In the genomic region with DNA sequence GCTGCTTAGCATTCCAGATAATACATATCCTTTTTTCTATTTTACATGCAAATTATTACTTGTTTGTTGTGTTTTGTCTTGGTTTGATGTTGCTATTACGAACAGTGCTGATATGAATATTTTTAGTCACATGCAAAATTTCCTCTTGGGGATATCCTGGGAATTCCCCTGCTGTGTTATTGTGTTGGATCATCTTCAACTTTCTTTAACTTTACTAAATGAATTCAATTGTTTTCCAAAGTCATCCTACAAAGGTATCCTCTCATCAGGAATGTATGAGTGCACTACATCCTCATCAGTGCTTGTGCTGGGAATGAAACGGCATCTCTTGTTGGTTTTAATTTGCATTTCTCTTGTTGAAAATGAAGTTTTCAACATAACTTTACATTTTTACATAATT, we compare ENCODE assay signal across 16 cellular contexts.
DNase-seq lines count a peak whose midpoint lies in the region; ATAC-seq and TF ChIP-seq lines count a peak whose summit lies in the region.
"Had no signal": no experiment of that assay in that cellular context is flagged by ENCODE, and none has a peak within 500 bp of the region (broad histone marks: within the 10 kb centered on the region; RNA-seq: fewer than 3 reads in every experiment).

No MANE protein-coding gene starts in this region.

- H3K4me1 ChIP-seq in esophagus squamous epithelium (no peaks in the 10 kb centered on the region), left ventricle myocardium inferior (no peaks in the 10 kb centered on the region)
- H3K4me1 ChIP-seq: A549 had no signal

- H3K4me3 ChIP-seq in fibroblast of pulmonary artery (replicated peaks; ENCODE audit: low read depth, low read length) = no peak overlapping the region
- no peak overlapping the region for H3K4me3 ChIP-seq in esophagus squamous epithelium
- H3K4me3 ChIP-seq in left ventricle myocardium inferior = no peak overlapping the region
- H3K4me3 ChIP-seq: A549 had no signal

- POLR2A ChIA-PET in WTC11 (lab: Charles Lee) = no interaction called here

- ATAC-seq in WTC11 (no peak), memory B cell (ENCODE audit: low read depth) (peak; percentile 19), HG02884 (IDR thresholded peaks at IDR 0.05; ENCODE audit: unreplicated experiment) (no peak)
- ATAC-seq: A549, HepG2 had no signal

- no peaks in the 10 kb centered on the region for H3K27me3 ChIP-seq in esophagus squamous epithelium
- H3K27me3 ChIP-seq in left ventricle myocardium inferior (ENCODE audit: low read depth) = no peaks in the 10 kb centered on the region

- H3K27ac ChIP-seq in esophagus squamous epithelium (no peak overlapping the region), left ventricle myocardium inferior (replicated peaks) (no peak overlapping the region)
- H3K27ac ChIP-seq: A549 had no signal

- no peak for TF ChIP-seq CTCF in WTC11 (IDR thresholded peaks at IDR 0.05)
- TF ChIP-seq CTCF in fibroblast of pulmonary artery (IDR thresholded peaks at IDR 0.05; ENCODE audit: low read length, missing control alignments) = no peak
- TF ChIP-seq CTCF in esophagus squamous epithelium (IDR thresholded peaks at IDR 0.05) = no peak
- TF ChIP-seq CTCF in left ventricle myocardium inferior (IDR thresholded peaks at IDR 0.05; ENCODE audit: borderline replicate concordance) = no peak

- DNase-seq in WTC11 (ENCODE audit: low spot score) (no peak), dermis blood vessel endothelial cell (peak; percentile 40), fibroblast of pulmonary artery (ENCODE audit: low read depth) (peak; percentile 69), memory B cell (ENCODE audit: low spot score in 2 of 2) (no peak), T-helper 1 cell (no peak), esophagus squamous epithelium (lab: John Stamatoyannopoulos, UW) (no peak), left ventricle myocardium inferior (no peak)
- DNase-seq: Caco-2; CD8-positive, alpha-beta memory T cell; DND-41; GF-D8; H7 had no signal

- H3K4me3 Mint-ChIP-seq in WTC11 (no peak overlapping the region), memory B cell (no peak overlapping the region)
- H3K4me3 Mint-ChIP-seq: CD14-positive monocyte; CD8-positive, alpha-beta memory T cell had no signal

- H3K27ac Mint-ChIP-seq in WTC11 = peak overlapping the region; percentile 37; the same call in 1 of the 2 replicates
- H3K27ac Mint-ChIP-seq in memory B cell = no peak overlapping the region
- H3K27ac Mint-ChIP-seq: CD14-positive monocyte had no signal

- WGBS in esophagus squamous epithelium, 2 donors = 29 to 53% methylated on average over 2 of the region's 2 CpGs

- no peak for TF ChIP-seq POLR2A in esophagus squamous epithelium (IDR thresholded peaks at IDR 0.05)

- H3K36me3 ChIP-seq in esophagus squamous epithelium = peaks cover 0 to 34% (median 0%) of the 10 kb centered on the region in 3 donors
- no peaks in the 10 kb centered on the region for H3K36me3 ChIP-seq in left ventricle myocardium inferior

- H3K36me3 Mint-ChIP-seq in WTC11 (peaks cover 70% of the 10 kb centered on the region), memory B cell (no peaks in the 10 kb centered on the region)
- H3K36me3 Mint-ChIP-seq: CD14-positive monocyte; CD8-positive, alpha-beta memory T cell had no signal

- no peaks in the 10 kb centered on the region for H3K27me3 Mint-ChIP-seq in WTC11 (ENCODE audit: low read depth)
- no peaks in the 10 kb centered on the region for H3K27me3 Mint-ChIP-seq in memory B cell
- H3K27me3 Mint-ChIP-seq: CD8-positive, alpha-beta memory T cell had no signal

- H3K9me3 Mint-ChIP-seq in WTC11 (no peaks in the 10 kb centered on the region), memory B cell (no peaks in the 10 kb centered on the region)
- H3K9me3 Mint-ChIP-seq: CD14-positive monocyte had no signal

- intact Hi-C loops in esophagus squamous epithelium (cut with DNase I) = no loop called here
- intact Hi-C loops in left ventricle myocardium inferior (cut with micrococcal nuclease) = no loop called here

- H3K4me1 Mint-ChIP-seq in WTC11 (peaks cover 17% of the 10 kb centered on the region), memory B cell (no peaks in the 10 kb centered on the region)
- H3K4me1 Mint-ChIP-seq: CD14-positive monocyte; CD8-positive, alpha-beta memory T cell had no signal

- H3K9me3 ChIP-seq in esophagus squamous epithelium = no peaks in the 10 kb centered on the region
- no peaks in the 10 kb centered on the region for H3K9me3 ChIP-seq in left ventricle myocardium inferior (replicated peaks)
- H3K9me3 ChIP-seq: A549, Caco-2 had no signal

- CTCF ChIA-PET in WTC11 (lab: Charles Lee) = no interaction called here

TF ChIP-seq in WTC11, 78 proteins besides CTCF, POLR2A, EP300 and RAD21 (continues in another document):
- no peak for TF ChIP-seq NR3C1 (CRISPR knock-in tag; conservative IDR thresholded peaks at IDR 0.05; ENCODE audit: low read depth)
- TF ChIP-seq GRHL2 (CRISPR knock-in tag; IDR thresholded peaks at IDR 0.05; ENCODE audit: insufficient replicate concordance, severe bottlenecking) = no peak
- TF ChIP-seq ZNF396 (CRISPR knock-in tag; IDR thresholded peaks at IDR 0.05; ENCODE audit: borderline replicate concordance) = no peak
- no peak for TF ChIP-seq NFATC4 (CRISPR knock-in tag; IDR thresholded peaks at IDR 0.05)
- TF ChIP-seq, protein P1, sequence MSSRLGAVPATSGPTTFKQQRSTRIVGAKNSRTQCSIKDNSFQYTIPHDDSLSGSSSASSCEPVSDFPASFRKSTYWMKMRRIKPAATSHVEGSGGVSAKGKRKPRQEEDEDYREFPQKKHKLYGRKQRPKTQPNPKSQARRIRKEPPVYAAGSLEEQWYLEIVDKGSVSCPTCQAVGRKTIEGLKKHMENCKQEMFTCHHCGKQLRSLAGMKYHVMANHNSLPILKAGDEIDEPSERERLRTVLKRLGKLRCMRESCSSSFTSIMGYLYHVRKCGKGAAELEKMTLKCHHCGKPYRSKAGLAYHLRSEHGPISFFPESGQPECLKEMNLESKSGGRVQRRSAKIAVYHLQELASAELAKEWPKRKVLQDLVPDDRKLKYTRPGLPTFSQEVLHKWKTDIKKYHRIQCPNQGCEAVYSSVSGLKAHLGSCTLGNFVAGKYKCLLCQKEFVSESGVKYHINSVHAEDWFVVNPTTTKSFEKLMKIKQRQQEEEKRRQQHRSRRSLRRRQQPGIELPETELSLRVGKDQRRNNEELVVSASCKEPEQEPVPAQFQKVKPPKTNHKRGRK (CRISPR knock-in tag; IDR thresholded peaks at IDR 0.05; ENCODE audit: borderline replicate concordance) = no peak
- TF ChIP-seq, protein P2, sequence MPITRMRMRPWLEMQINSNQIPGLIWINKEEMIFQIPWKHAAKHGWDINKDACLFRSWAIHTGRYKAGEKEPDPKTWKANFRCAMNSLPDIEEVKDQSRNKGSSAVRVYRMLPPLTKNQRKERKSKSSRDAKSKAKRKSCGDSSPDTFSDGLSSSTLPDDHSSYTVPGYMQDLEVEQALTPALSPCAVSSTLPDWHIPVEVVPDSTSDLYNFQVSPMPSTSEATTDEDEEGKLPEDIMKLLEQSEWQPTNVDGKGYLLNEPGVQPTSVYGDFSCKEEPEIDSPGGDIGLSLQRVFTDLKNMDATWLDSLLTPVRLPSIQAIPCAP (CRISPR knock-in tag; IDR thresholded peaks at IDR 0.05) = no peak
- TF ChIP-seq, protein P3, sequence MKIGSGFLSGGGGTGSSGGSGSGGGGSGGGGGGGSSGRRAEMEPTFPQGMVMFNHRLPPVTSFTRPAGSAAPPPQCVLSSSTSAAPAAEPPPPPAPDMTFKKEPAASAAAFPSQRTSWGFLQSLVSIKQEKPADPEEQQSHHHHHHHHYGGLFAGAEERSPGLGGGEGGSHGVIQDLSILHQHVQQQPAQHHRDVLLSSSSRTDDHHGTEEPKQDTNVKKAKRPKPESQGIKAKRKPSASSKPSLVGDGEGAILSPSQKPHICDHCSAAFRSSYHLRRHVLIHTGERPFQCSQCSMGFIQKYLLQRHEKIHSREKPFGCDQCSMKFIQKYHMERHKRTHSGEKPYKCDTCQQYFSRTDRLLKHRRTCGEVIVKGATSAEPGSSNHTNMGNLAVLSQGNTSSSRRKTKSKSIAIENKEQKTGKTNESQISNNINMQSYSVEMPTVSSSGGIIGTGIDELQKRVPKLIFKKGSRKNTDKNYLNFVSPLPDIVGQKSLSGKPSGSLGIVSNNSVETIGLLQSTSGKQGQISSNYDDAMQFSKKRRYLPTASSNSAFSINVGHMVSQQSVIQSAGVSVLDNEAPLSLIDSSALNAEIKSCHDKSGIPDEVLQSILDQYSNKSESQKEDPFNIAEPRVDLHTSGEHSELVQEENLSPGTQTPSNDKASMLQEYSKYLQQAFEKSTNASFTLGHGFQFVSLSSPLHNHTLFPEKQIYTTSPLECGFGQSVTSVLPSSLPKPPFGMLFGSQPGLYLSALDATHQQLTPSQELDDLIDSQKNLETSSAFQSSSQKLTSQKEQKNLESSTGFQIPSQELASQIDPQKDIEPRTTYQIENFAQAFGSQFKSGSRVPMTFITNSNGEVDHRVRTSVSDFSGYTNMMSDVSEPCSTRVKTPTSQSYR (CRISPR knock-in tag; IDR thresholded peaks at IDR 0.05) = no peak
- TF ChIP-seq, protein P4, sequence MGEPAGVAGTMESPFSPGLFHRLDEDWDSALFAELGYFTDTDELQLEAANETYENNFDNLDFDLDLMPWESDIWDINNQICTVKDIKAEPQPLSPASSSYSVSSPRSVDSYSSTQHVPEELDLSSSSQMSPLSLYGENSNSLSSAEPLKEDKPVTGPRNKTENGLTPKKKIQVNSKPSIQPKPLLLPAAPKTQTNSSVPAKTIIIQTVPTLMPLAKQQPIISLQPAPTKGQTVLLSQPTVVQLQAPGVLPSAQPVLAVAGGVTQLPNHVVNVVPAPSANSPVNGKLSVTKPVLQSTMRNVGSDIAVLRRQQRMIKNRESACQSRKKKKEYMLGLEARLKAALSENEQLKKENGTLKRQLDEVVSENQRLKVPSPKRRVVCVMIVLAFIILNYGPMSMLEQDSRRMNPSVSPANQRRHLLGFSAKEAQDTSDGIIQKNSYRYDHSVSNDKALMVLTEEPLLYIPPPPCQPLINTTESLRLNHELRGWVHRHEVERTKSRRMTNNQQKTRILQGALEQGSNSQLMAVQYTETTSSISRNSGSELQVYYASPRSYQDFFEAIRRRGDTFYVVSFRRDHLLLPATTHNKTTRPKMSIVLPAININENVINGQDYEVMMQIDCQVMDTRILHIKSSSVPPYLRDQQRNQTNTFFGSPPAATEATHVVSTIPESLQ (CRISPR knock-in tag; IDR thresholded peaks at IDR 0.05) = no peak

Comparison
In these comparisons a context has a peak if more than half of its experiments do, and no peak if none do; other contexts are left out.
1. DNase-seq: peak in dermis blood vessel endothelial cell (single experiment) and fibroblast of pulmonary artery (single experiment); none in WTC11 (single experiment), memory B cell (0 of 2), T-helper 1 cell (0 of 5), esophagus squamous epithelium (single experiment) and left ventricle myocardium inferior (single experiment).